Comparison of ENCODE assay signal across 20 cellular contexts in genomic region chr19:38453596-38453995, GRCh38. TPM values are rescaled to one million over a fixed set of nuclear protein-coding genes. Genes with fewer than 3 reads are reported as not detected.
DNase-seq lines count a peak whose midpoint lies in the region; ATAC-seq, FAIRE-seq and TF ChIP-seq lines count a peak whose summit lies in the region.
"Had no signal": no experiment of that assay in that cellular context is flagged by ENCODE, and none has a peak within 500 bp of the region (broad histone marks: within the 10 kb centered on the region; RNA-seq: fewer than 3 reads in every experiment).

No MANE protein-coding gene starts in this region.

- POLR2A ChIA-PET in activated CD8-positive, alpha-beta T cell treated with anti-CD3 and anti-CD28 coated beads for 36 hours (lab: Charles Lee) = no interaction called here
- POLR2A ChIA-PET in activated CD8-positive, alpha-beta T cell treated with anti-CD3 and anti-CD28 coated beads, Interleukin-2, amount 10 ng/mL, durations not matched to agents 7 days and 5 days (lab: Charles Lee) = interaction anchor here (0.6 kb wide), 2 partner anchors 83 to 199 kb away, joined by 3 read pairs; no protein-coding TSS in a partner anchor

- TF ChIP-seq POLR2A in gastrocnemius medialis (IDR thresholded peaks at IDR 0.05) = no peak

- H3K27ac Mint-ChIP-seq in activated CD8-positive, alpha-beta T cell treated with anti-CD3 and anti-CD28 coated beads for 36 hours = no peak overlapping the region
- no peak overlapping the region for H3K27ac Mint-ChIP-seq in activated CD8-positive, alpha-beta T cell treated with anti-CD3 and anti-CD28 coated beads, Interleukin-2, amount 10 ng/mL, durations not matched to agents 7 days and 5 days
- peak overlapping the region; percentile 9 for H3K27ac Mint-ChIP-seq in activated T-helper 17 cell treated with anti-CD3 and anti-CD28 coated beads, Interleukin-2, amount 50 U/mL, for 72 hours
- peak overlapping the region in 1 of 7 donors; percentile 5 for H3K27ac Mint-ChIP-seq in CD14-positive monocyte
- H3K27ac Mint-ChIP-seq: CD4-positive, alpha-beta memory T cell had no signal

- CTCF ChIA-PET in activated CD8-positive, alpha-beta T cell treated with anti-CD3 and anti-CD28 coated beads for 36 hours (lab: Charles Lee) = interaction anchor here (1.0 kb wide), 1 partner anchor 51 kb away, joined by 5 read pairs; the partner anchor contains the start of gene FAM98C
- CTCF ChIA-PET in activated CD8-positive, alpha-beta T cell treated with anti-CD3 and anti-CD28 coated beads, Interleukin-2, amount 10 ng/mL, durations not matched to agents 7 days and 5 days (lab: Charles Lee) = no interaction called here

- DNase-seq in activated CD8-positive, alpha-beta T cell treated with anti-CD3 and anti-CD28 coated beads for 36 hours = peak; percentile 48
- DNase-seq in activated CD8-positive, alpha-beta T cell treated with anti-CD3 and anti-CD28 coated beads, Interleukin-2, amount 10 ng/mL, durations not matched to agents 7 days and 5 days = no peak
- DNase-seq in gastrocnemius medialis = no peak
- no peak for DNase-seq in D721Med (ENCODE audit: insufficient read length, low spot score)
- DNase-seq in CD14-positive monocyte (ENCODE audit: low spot score) = no peak
- DNase-seq in activated gamma-delta T cell (lab: John Stamatoyannopoulos, UW) = no peak
- DNase-seq: 8988T; ACHN; C1 segment of cervical spinal cord; CD4-positive, alpha-beta memory T cell; DMS 273 treated with DMSO at 0.1 percent for 48 hours; EL; GOT3 had no signal

- no peaks in the 10 kb centered on the region for H3K9me3 Mint-ChIP-seq in activated CD8-positive, alpha-beta T cell treated with anti-CD3 and anti-CD28 coated beads for 36 hours
- no peaks in the 10 kb centered on the region for H3K9me3 Mint-ChIP-seq in activated CD8-positive, alpha-beta T cell treated with anti-CD3 and anti-CD28 coated beads, Interleukin-2, amount 10 ng/mL, durations not matched to agents 7 days and 5 days (ENCODE audit: insufficient read depth)
- no peaks in the 10 kb centered on the region for H3K9me3 Mint-ChIP-seq in activated T-helper 17 cell treated with anti-CD3 and anti-CD28 coated beads, Interleukin-2, amount 50 U/mL, for 72 hours
- H3K9me3 Mint-ChIP-seq in CD14-positive monocyte = peaks cover 0 to 7% (median 2%) of the 10 kb centered on the region in 7 donors
- H3K9me3 Mint-ChIP-seq: H9 had no signal

- peaks cover 0 to 1% of the 10 kb centered on the region in 2 donors for H3K4me1 ChIP-seq in gastrocnemius medialis
- H3K4me1 ChIP-seq: BE2C had no signal

- FAIRE-seq in D721Med (lab: Jason Lieb, UNC) = no peak
- FAIRE-seq: GM12878 had no signal

- H3K27ac ChIP-seq in gastrocnemius medialis = peak overlapping the region; percentile 65 to 83 (median 77)

- H3K27me3 Mint-ChIP-seq in activated CD8-positive, alpha-beta T cell treated with anti-CD3 and anti-CD28 coated beads for 36 hours = peaks cover 3% of the 10 kb centered on the region
- peaks cover 4% of the 10 kb centered on the region for H3K27me3 Mint-ChIP-seq in activated CD8-positive, alpha-beta T cell treated with anti-CD3 and anti-CD28 coated beads, Interleukin-2, amount 10 ng/mL, durations not matched to agents 7 days and 5 days (ENCODE audit: low read depth)
- no peaks in the 10 kb centered on the region for H3K27me3 Mint-ChIP-seq in activated T-helper 17 cell treated with anti-CD3 and anti-CD28 coated beads, Interleukin-2, amount 50 U/mL, for 72 hours
- peaks cover 0 to 9% (median 1%) of the 10 kb centered on the region in 3 donors for H3K27me3 Mint-ChIP-seq in CD14-positive monocyte (ENCODE audit: low read depth in 3 of 3)
- H3K27me3 Mint-ChIP-seq: CD4-positive, alpha-beta memory T cell had no signal

- peaks cover 6% of the 10 kb centered on the region for H3K4me1 Mint-ChIP-seq in activated CD8-positive, alpha-beta T cell treated with anti-CD3 and anti-CD28 coated beads for 36 hours (ENCODE audit: low read depth)
- H3K4me1 Mint-ChIP-seq in activated CD8-positive, alpha-beta T cell treated with anti-CD3 and anti-CD28 coated beads, Interleukin-2, amount 10 ng/mL, durations not matched to agents 7 days and 5 days (ENCODE audit: low read depth) = no peaks in the 10 kb centered on the region
- H3K4me1 Mint-ChIP-seq in activated T-helper 17 cell treated with anti-CD3 and anti-CD28 coated beads, Interleukin-2, amount 50 U/mL, for 72 hours = peaks cover 6% of the 10 kb centered on the region
- H3K4me1 Mint-ChIP-seq in CD14-positive monocyte = no peaks in the 10 kb centered on the region
- H3K4me1 Mint-ChIP-seq: CD4-positive, alpha-beta memory T cell had no signal

- H3K9me3 ChIP-seq in gastrocnemius medialis = no peaks in the 10 kb centered on the region

- H3K27me3 ChIP-seq in gastrocnemius medialis = no peaks in the 10 kb centered on the region
- H3K27me3 ChIP-seq: BE2C had no signal

- no peaks in the 10 kb centered on the region for H3K36me3 Mint-ChIP-seq in activated CD8-positive, alpha-beta T cell treated with anti-CD3 and anti-CD28 coated beads for 36 hours (ENCODE audit: low read depth)
- H3K36me3 Mint-ChIP-seq in activated CD8-positive, alpha-beta T cell treated with anti-CD3 and anti-CD28 coated beads, Interleukin-2, amount 10 ng/mL, durations not matched to agents 7 days and 5 days (ENCODE audit: low read depth) = no peaks in the 10 kb centered on the region
- H3K36me3 Mint-ChIP-seq in activated T-helper 17 cell treated with anti-CD3 and anti-CD28 coated beads, Interleukin-2, amount 50 U/mL, for 72 hours (ENCODE audit: low read depth) = peaks cover 74% of the 10 kb centered on the region
- no peaks in the 10 kb centered on the region for H3K36me3 Mint-ChIP-seq in CD14-positive monocyte
- H3K36me3 Mint-ChIP-seq: CD4-positive, alpha-beta memory T cell had no signal

- H3K4me3 Mint-ChIP-seq in activated CD8-positive, alpha-beta T cell treated with anti-CD3 and anti-CD28 coated beads for 36 hours = no peak overlapping the region
- H3K4me3 Mint-ChIP-seq in activated CD8-positive, alpha-beta T cell treated with anti-CD3 and anti-CD28 coated beads, Interleukin-2, amount 10 ng/mL, durations not matched to agents 7 days and 5 days = no peak overlapping the region
- no peak overlapping the region for H3K4me3 Mint-ChIP-seq in activated T-helper 17 cell treated with anti-CD3 and anti-CD28 coated beads, Interleukin-2, amount 50 U/mL, for 72 hours
- no peak overlapping the region for H3K4me3 Mint-ChIP-seq in CD14-positive monocyte
- H3K4me3 Mint-ChIP-seq: CD4-positive, alpha-beta memory T cell had no signal

- in situ Hi-C loops in gastrocnemius medialis (cut with MboI; ENCODE audit: low sequenced_read_pairs in 4 of 4) = no loop called here

- TF ChIP-seq CTCF in activated CD8-positive, alpha-beta T cell treated with anti-CD3 and anti-CD28 coated beads for 36 hours (IDR thresholded peaks at IDR 0.05) = no peak
- TF ChIP-seq CTCF in gastrocnemius medialis (IDR thresholded peaks at IDR 0.05 in 4 of 5, conservative IDR thresholded peaks at IDR 0.05 in 1 of 5) = no peak
- no peak for TF ChIP-seq CTCF in D721Med (IDR thresholded peaks at IDR 0.05; ENCODE audit: insufficient read depth, missing control alignments)
- TF ChIP-seq CTCF in CD14-positive monocyte (IDR thresholded peaks at IDR 0.05) = no peak

- intact Hi-C loops in activated CD8-positive, alpha-beta T cell treated with anti-CD3 and anti-CD28 coated beads for 36 hours (cut with micrococcal nuclease) = no loop called here
- intact Hi-C loops in gastrocnemius medialis (cut with DNase I; ENCODE audit: low total_unique reads) = loop anchor here (5.0 to 10.0 kb wide), 2 partner anchors 34 to 49 kb away; partner anchors contain the start of gene FAM98C
- intact Hi-C loops in CD14-positive monocyte (cut with micrococcal nuclease) = no loop called here

- ATAC-seq in activated CD8-positive, alpha-beta T cell treated with anti-CD3 and anti-CD28 coated beads for 36 hours = peak; percentile 37
- no peak for ATAC-seq in activated CD8-positive, alpha-beta T cell treated with anti-CD3 and anti-CD28 coated beads, Interleukin-2, amount 10 ng/mL, durations not matched to agents 7 days and 5 days
- peak; percentile 53 for ATAC-seq in activated T-helper 17 cell treated with anti-CD3 and anti-CD28 coated beads, Interleukin-2, amount 50 U/mL, for 72 hours (replicated peaks)
- ATAC-seq in gastrocnemius medialis = no peak

- H3K36me3 ChIP-seq in gastrocnemius medialis = peaks cover 0 to 87% of the 10 kb centered on the region in 2 donors
- H3K36me3 ChIP-seq: BE2C had no signal

- H3K4me3 ChIP-seq in gastrocnemius medialis = no peak overlapping the region
- H3K4me3 ChIP-seq: GM12878 had no signal

RNA-seq across cellular contexts. Expression of gene RYR1, which starts 20.1 kb away (rescaled TPM):
- 1 to 10 TPM in 1 of 2 experiments, under 1 TPM in 1; 0.63 to 1.2 TPM for total RNA-seq in activated CD8-positive, alpha-beta T cell treated with anti-CD3 and anti-CD28 coated beads for 36 hours
- under 1 TPM; 0.42 to 0.83 TPM for total RNA-seq in activated CD8-positive, alpha-beta T cell treated with anti-CD3 and anti-CD28 coated beads, Interleukin-2, amount 10 ng/mL, durations not matched to agents 7 days and 5 days
- 10 to 100 TPM; 13.2 to 41.5 TPM for total RNA-seq in activated T-helper 17 cell treated with anti-CD3 and anti-CD28 coated beads, Interleukin-2, amount 50 U/mL, for 72 hours
- total RNA-seq in gastrocnemius medialis = 100 to 1,000 TPM; 607 to 831 (median 724) TPM
- 1 to 10 TPM in 1 of 2 donors, under 1 TPM in 1; 0.76 to 2.1 TPM for polyA plus RNA-seq in CD14-positive monocyte
- total RNA-seq: HT-29 had no signal

RNA-seq across cellular contexts. Expression of gene RASGRP4, which starts 27.6 kb away (rescaled TPM):
- 1 to 10 TPM; 1.4 to 1.8 TPM for total RNA-seq in activated CD8-positive, alpha-beta T cell treated with anti-CD3 and anti-CD28 coated beads for 36 hours
- under 1 TPM; 0.42 to 0.50 TPM for total RNA-seq in activated CD8-positive, alpha-beta T cell treated with anti-CD3 and anti-CD28 coated beads, Interleukin-2, amount 10 ng/mL, durations not matched to agents 7 days and 5 days
- total RNA-seq in activated T-helper 17 cell treated with anti-CD3 and anti-CD28 coated beads, Interleukin-2, amount 50 U/mL, for 72 hours = 10 to 100 TPM; 21.8 to 39.4 TPM
- 1 to 10 TPM in 2 of 4 donors, under 1 TPM in 2; 0.61 to 2.2 (median 0.94) TPM for total RNA-seq in gastrocnemius medialis
- polyA plus RNA-seq in CD14-positive monocyte = 10 to 100 TPM; 30.2 to 50.3 TPM
- total RNA-seq: Calu3, G401, HT-29 had no signal

RNA-seq across cellular contexts. Expression of gene FAM98C, which starts 50.7 kb away (rescaled TPM):
- 10 to 100 TPM; 11.7 to 12.5 TPM for total RNA-seq in activated CD8-positive, alpha-beta T cell treated with anti-CD3 and anti-CD28 coated beads for 36 hours
- 10 to 100 TPM; 21.0 to 25.9 TPM for total RNA-seq in activated CD8-positive, alpha-beta T cell treated with anti-CD3 and anti-CD28 coated beads, Interleukin-2, amount 10 ng/mL, durations not matched to agents 7 days and 5 days
- 10 to 100 TPM; 26.1 to 63.0 TPM for total RNA-seq in activated T-helper 17 cell treated with anti-CD3 and anti-CD28 coated beads, Interleukin-2, amount 50 U/mL, for 72 hours
- 10 to 100 TPM in 1 of 4 donors, 1 to 10 TPM in 3; 1.9 to 17.4 (median 3.3) TPM for total RNA-seq in gastrocnemius medialis
- 10 to 100 TPM in 1 of 2 donors, 1 to 10 TPM in 1; 8.5 to 12.6 TPM for polyA plus RNA-seq in CD14-positive monocyte

Comparison
In these comparisons a context has a peak if more than half of its experiments do, and no peak if none do; other contexts are left out.
1. ATAC-seq: peak in activated CD8-positive, alpha-beta T cell treated with anti-CD3 and anti-CD28 coated beads for 36 hours (single experiment) and activated T-helper 17 cell treated with anti-CD3 and anti-CD28 coated beads, Interleukin-2, amount 50 U/mL, for 72 hours (single experiment); none in activated CD8-positive, alpha-beta T cell treated with anti-CD3 and anti-CD28 coated beads, Interleukin-2, amount 10 ng/mL, durations not matched to agents 7 days and 5 days (single experiment) and gastrocnemius medialis (0 of 2).
2. RNA of gene RYR1, which starts 20.1 kb away (total RNA-seq): 607 to 831 TPM in gastrocnemius medialis; 13.2 to 41.5 TPM in activated T-helper 17 cell treated with anti-CD3 and anti-CD28 coated beads, Interleukin-2, amount 50 U/mL, for 72 hours, 0.63 to 1.2 TPM in activated CD8-positive, alpha-beta T cell treated with anti-CD3 and anti-CD28 coated beads for 36 hours and 0.42 to 0.83 TPM in activated CD8-positive, alpha-beta T cell treated with anti-CD3 and anti-CD28 coated beads, Interleukin-2, amount 10 ng/mL, durations not matched to agents 7 days and 5 days; every median in the first group is over 10 times any median in the second.
3. RNA of gene RASGRP4, which starts 27.6 kb away (total RNA-seq): 21.8 to 39.4 TPM in activated T-helper 17 cell treated with anti-CD3 and anti-CD28 coated beads, Interleukin-2, amount 50 U/mL, for 72 hours; 1.4 to 1.8 TPM in activated CD8-positive, alpha-beta T cell treated with anti-CD3 and anti-CD28 coated beads for 36 hours, 0.61 to 2.2 TPM in gastrocnemius medialis and 0.42 to 0.50 TPM in activated CD8-positive, alpha-beta T cell treated with anti-CD3 and anti-CD28 coated beads, Interleukin-2, amount 10 ng/mL, durations not matched to agents 7 days and 5 days; every median in the first group is over 4 times any median in the second.